ENCODE assay signal across 28 cellular contexts in genomic region chrX:49063715-49064114, GRCh38.
"Had no signal": no experiment of that assay in that cellular context is flagged by ENCODE, and none has a peak within 500 bp of the region (broad histone marks: within the 10 kb centered on the region; RNA-seq: fewer than 3 reads in every experiment).

No MANE protein-coding gene starts in this region.

- H3K27me3 ChIP-seq: colonic mucosa, esophagus muscularis mucosa, esophagus squamous epithelium, foreskin keratinocyte, gastrocnemius medialis, gastroesophageal sphincter, heart left ventricle, heart right ventricle had no signal

- H3K4me1 ChIP-seq: colonic mucosa, foreskin keratinocyte, gastrocnemius medialis, heart left ventricle, heart right ventricle had no signal

- H3K9me3 Mint-ChIP-seq: dendritic cell treated with granulocyte-macrophage colony-stimulating factor and Interleukin-4, amounts not matched to agents 40 ng/mL and 50 ng/mL, for 4 days; effector memory CD8-positive, alpha-beta T cell had no signal

- H3K4me3 Mint-ChIP-seq: dendritic cell treated with granulocyte-macrophage colony-stimulating factor and Interleukin-4, amounts not matched to agents 40 ng/mL and 50 ng/mL, for 4 days; effector memory CD8-positive, alpha-beta T cell; endodermal cell had no signal

- H3K4me1 Mint-ChIP-seq: endodermal cell had no signal

- H3K9me3 ChIP-seq: colonic mucosa, esophagus muscularis mucosa, esophagus squamous epithelium, gastrocnemius medialis, gastroesophageal sphincter, heart left ventricle, heart right ventricle had no signal

- FAIRE-seq: colon, endometrium, endothelial cell of umbilical vein, frontal cortex had no signal

- H3K27me3 Mint-ChIP-seq: dendritic cell treated with granulocyte-macrophage colony-stimulating factor and Interleukin-4, amounts not matched to agents 40 ng/mL and 50 ng/mL, for 4 days; effector memory CD8-positive, alpha-beta T cell had no signal

- H3K36me3 ChIP-seq: colonic mucosa, gastrocnemius medialis, heart left ventricle had no signal

- ATAC-seq: effector memory CD8-positive, alpha-beta T cell; esophagus mucosa; foreskin keratinocyte; gastrocnemius medialis; gastroesophageal sphincter; heart left ventricle; heart right ventricle had no signal

- H3K4me3 ChIP-seq: colonic mucosa, dorsolateral prefrontal cortex, esophagus muscularis mucosa, esophagus squamous epithelium, gastrocnemius medialis, gastroesophageal sphincter, heart left ventricle, heart right ventricle had no signal

- DNase-seq: colonic mucosa; cortex of kidney; dermis blood vessel endothelial cell; dorsolateral prefrontal cortex; effector CD4-positive, alpha-beta T cell; effector CD8-positive, alpha-beta T cell; effector memory CD4-positive, alpha-beta T cell; effector memory CD8-positive, alpha-beta T cell; endodermal cell; erythroblast; esophagus squamous epithelium; foreskin fibroblast; foreskin keratinocyte; foreskin melanocyte; gastrocnemius medialis; glutamatergic neuron; head of caudate nucleus; heart left ventricle; heart right ventricle had no signal

- H3K27ac Mint-ChIP-seq: dendritic cell treated with granulocyte-macrophage colony-stimulating factor and Interleukin-4, amounts not matched to agents 40 ng/mL and 50 ng/mL, for 4 days; endodermal cell had no signal

- H3K27ac ChIP-seq: colonic mucosa, dorsolateral prefrontal cortex, epithelial cell of prostate, esophagus muscularis mucosa, esophagus squamous epithelium, foreskin keratinocyte, gastrocnemius medialis, gastroesophageal sphincter, heart left ventricle, heart right ventricle had no signal
